In genomic region chr7:142188846-142189245, GRCh38 we compare ENCODE assay signal across 11 cellular contexts.
A peak's percentile ranks its signal among the peaks of the same experiment; 100 is the strongest.
DNase-seq lines count a peak whose midpoint lies in the region; ATAC-seq and TF ChIP-seq lines count a peak whose summit lies in the region.
"Had no signal": no experiment of that assay in that cellular context is flagged by ENCODE, and none has a peak within 500 bp of the region (broad histone marks: within the 10 kb centered on the region; RNA-seq: fewer than 3 reads in every experiment).

No MANE protein-coding gene starts in this region.

- H3K9me3 ChIP-seq in right lobe of liver: no peaks in the 10 kb centered on the region

- intact Hi-C loops in right lobe of liver (cut with DNase I): loop anchor here in 1 of 2 donors (5.0 kb wide), 1 partner anchor 212 kb away; no protein-coding TSS in a partner anchor

- ATAC-seq in right lobe of liver (peak; percentile 42 to 65 (median 58)), HG02678 (IDR thresholded peaks at IDR 0.05; ENCODE audit: unreplicated experiment) (no peak), HG02840 (IDR thresholded peaks at IDR 0.05; ENCODE audit: low FRiP score, unreplicated experiment) (no peak)
- ATAC-seq: activated CD4-positive, CD25-positive, alpha-beta regulatory T cell treated with anti-CD3 and anti-CD28 coated beads, Interleukin-2, amount 50 U/mL, for 24 hours had no signal

- CTCF ChIA-PET in HEK293T (lab: Yijun Ruan, JAX): interaction anchor here (0.8 kb wide), 1 partner anchor 169 kb away, joined by 3 read pairs; no protein-coding TSS in a partner anchor

- no peaks in the 10 kb centered on the region for H3K27me3 ChIP-seq in right lobe of liver
- H3K27me3 ChIP-seq: cardiac muscle cell had no signal

- no peaks in the 10 kb centered on the region for H3K4me1 ChIP-seq in right lobe of liver

- no peak overlapping the region for H3K27ac ChIP-seq in right lobe of liver
- H3K27ac ChIP-seq: cardiac muscle cell had no signal

- POLR2A ChIA-PET in HEK293T (lab: Yijun Ruan, JAX): no interaction called here

- no peak overlapping the region for H3K4me3 ChIP-seq in astrocyte of the cerebellum (ENCODE audit: low read depth, low read length)
- no peak overlapping the region for H3K4me3 ChIP-seq in right lobe of liver
- H3K4me3 ChIP-seq: cardiac muscle cell had no signal

- TF ChIP-seq CTCF in astrocyte of the cerebellum (IDR thresholded peaks at IDR 0.05; ENCODE audit: low read depth, low read length, missing control alignments) (peak; percentile 26), right lobe of liver (IDR thresholded peaks at IDR 0.05) (peak; percentile 44 to 67 (median 58))

- H3K36me3 ChIP-seq in right lobe of liver: no peaks in the 10 kb centered on the region
- H3K36me3 ChIP-seq: cardiac muscle cell had no signal

- in situ Hi-C loops in Caki2 (cut with HindIII; ENCODE audit: low pct_unique_long_range_greater_than_20kb, low sequenced_read_pairs): no loop called here
- in situ Hi-C loops in astrocyte of the cerebellum (cut with HindIII; ENCODE audit: low sequenced_read_pairs): no loop called here

- DNase-seq in Caki2 (ENCODE audit: low read depth) (peak; percentile 16), Kasumi-1 (lab: John Stamatoyannopoulos, UW) (peak; percentile 59 to 65), astrocyte of the cerebellum (ENCODE audit: low read depth) (no peak), right lobe of liver (no peak), HEK293T (ENCODE audit: extremely low spot score) (no peak)
- no peak for DNase-seq in activated T-cell treated with anti-CD3 and anti-CD28 coated beads, Interleukin-2, amount 50 U/mL, for 1 hour
- DNase-seq: IMR-90 had no signal

- TF ChIP-seq POLR2A in right lobe of liver (IDR thresholded peaks at IDR 0.05): no peak

TF ChIP-seq in HEK293T, 16 proteins besides CTCF, POLR2A, EP300 and RAD21:
- TF ChIP-seq FOXM1 (IDR thresholded peaks at IDR 0.05; ENCODE audit: borderline replicate concordance) (no peak), HDGF (IDR thresholded peaks at IDR 0.05; ENCODE audit: borderline replicate concordance) (no peak), FOXA1 (IDR thresholded peaks at IDR 0.05) (no peak), ELF4 (IDR thresholded peaks at IDR 0.05) (no peak), PKNOX1 (IDR thresholded peaks at IDR 0.05) (no peak), L3MBTL2 (conservative IDR thresholded peaks at IDR 0.05) (no peak), LEF1 (IDR thresholded peaks at IDR 0.05; ENCODE audit: borderline replicate concordance) (no peak), ZNF384 (IDR thresholded peaks at IDR 0.05) (no peak), FOXK2 (IDR thresholded peaks at IDR 0.05) (no peak), BHLHE40 (IDR thresholded peaks at IDR 0.05; ENCODE audit: borderline replicate concordance) (no peak), CTBP1 (IDR thresholded peaks at IDR 0.05; ENCODE audit: borderline replicate concordance) (no peak), NFRKB (IDR thresholded peaks at IDR 0.05) (no peak), TARDBP (IDR thresholded peaks at IDR 0.05) (no peak), SP1 (IDR thresholded peaks at IDR 0.05) (no peak), ARNT (IDR thresholded peaks at IDR 0.05) (no peak), SUZ12 (IDR thresholded peaks at IDR 0.05) (no peak)

Comparison
In these comparisons a context has a peak if more than half of its experiments do, and no peak if none do; other contexts are left out.
1. DNase-seq: peak in Caki2 (single experiment) and Kasumi-1 (2 of 2); none in astrocyte of the cerebellum (single experiment), right lobe of liver (0 of 3), HEK293T (single experiment) and activated T-cell treated with anti-CD3 and anti-CD28 coated beads, Interleukin-2, amount 50 U/mL, for 1 hour (single experiment).
2. ATAC-seq: peak in right lobe of liver (4 of 4); none in HG02678 (single experiment) and HG02840 (single experiment).